Comparison of ENCODE assay signal across 24 cellular contexts in the genomic region with DNA sequence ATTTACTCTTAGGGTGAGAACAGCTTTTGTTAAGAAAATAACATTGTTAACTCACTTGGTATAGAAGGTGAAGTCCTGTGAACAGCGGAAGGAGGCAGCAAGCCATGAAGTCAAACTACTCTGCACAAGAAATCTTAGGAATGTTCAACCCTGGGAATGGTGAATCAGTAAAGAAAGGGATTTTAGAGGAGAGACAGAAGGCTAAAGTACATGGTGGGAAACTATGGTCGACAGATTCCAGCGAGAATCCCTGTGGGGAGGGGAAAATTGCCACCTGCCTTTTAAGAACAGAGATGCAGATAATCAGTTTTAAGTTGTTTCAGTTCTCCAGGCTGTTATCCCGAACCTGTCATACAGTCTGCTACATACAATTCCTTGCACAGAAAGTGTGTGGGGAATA.
A peak's percentile ranks its signal among the peaks of the same experiment; 100 is the strongest.
DNase-seq lines count a peak whose midpoint lies in the region; ATAC-seq and TF ChIP-seq lines count a peak whose summit lies in the region.
"Had no signal": no experiment of that assay in that cellular context is flagged by ENCODE, and none has a peak within 500 bp of the region (broad histone marks: within the 10 kb centered on the region; RNA-seq: fewer than 3 reads in every experiment).

No MANE protein-coding gene starts in this region.

- H3K27me3 ChIP-seq in GM23248 (replicated peaks; ENCODE audit: insufficient read depth) (no peaks in the 10 kb centered on the region), neural progenitor cell (no peaks in the 10 kb centered on the region)
- H3K27me3 ChIP-seq: dorsolateral prefrontal cortex, gastrocnemius medialis, uterus had no signal

- DNase-seq in GM23248: no peak
- peak; percentile 15 for DNase-seq in WTC11 (ENCODE audit: low spot score)
- DNase-seq in iPS DF 4.7 (ENCODE audit: extremely low read depth, low spot score): peak; percentile 25
- DNase-seq in neural progenitor cell (ENCODE audit: low spot score): peak; percentile 70
- no peak for DNase-seq in NCI-H226
- no peak for DNase-seq in nucleus accumbens (lab: John Stamatoyannopoulos, UW)
- DNase-seq: activated CD4-positive, CD25-positive, alpha-beta regulatory T cell treated with anti-CD3 and anti-CD28 coated beads, Interleukin-2, amount 50 U/mL, for 72 hours; activated CD8-positive, alpha-beta T cell treated with anti-CD3 and anti-CD28 coated beads, Interleukin-2, amount 10 ng/mL, durations not matched to agents 7 days and 5 days; activated naive CD4-positive, alpha-beta T cell; activated T-cell treated with anti-CD3 and anti-CD28 coated beads, Interleukin-2, amount 50 U/mL, for 24 hours; caudate nucleus; dorsolateral prefrontal cortex; gastrocnemius medialis; left ventricle myocardium inferior; mucosa of descending colon; NCI-H1930; NCI-H446 treated with DMSO at 0.1 percent for 48 hours; NK-92 treated with Interleukin-12 subunit alpha and Interleukin-12 subunit beta, amount 100 ng/mL, for 24 hours; right cardiac atrium; uterus had no signal

- no peaks in the 10 kb centered on the region for H3K9me2 ChIP-seq in GM23248 (ENCODE audit: insufficient read depth)

- H3K27ac ChIP-seq in GM23248: peak overlapping the region; percentile 32; the same call in 1 of the 2 replicates
- peak overlapping the region; percentile 94 for H3K27ac ChIP-seq in neural progenitor cell
- H3K27ac ChIP-seq: C4-2B, dorsolateral prefrontal cortex, gastrocnemius medialis, left ventricle myocardium inferior, uterus had no signal

- H3F3A ChIP-seq in GM23248 (ENCODE audit: insufficient read depth): peaks cover 20% of the 10 kb centered on the region
- peaks cover 12% of the 10 kb centered on the region for H3F3A ChIP-seq in neural progenitor cell (ENCODE audit: low read depth)

- POLR2A ChIA-PET in WTC11 (lab: Charles Lee): no interaction called here

- TF ChIP-seq CTCF in WTC11 (IDR thresholded peaks at IDR 0.05): no peak
- no peak for TF ChIP-seq CTCF in neural progenitor cell (IDR thresholded peaks at IDR 0.05)

- H3K4me3 Mint-ChIP-seq in WTC11 (no peak overlapping the region), neural progenitor cell (peak overlapping the region; percentile 44)
- H3K4me3 Mint-ChIP-seq: activated CD8-positive, alpha-beta T cell treated with anti-CD3 and anti-CD28 coated beads, Interleukin-2, amount 10 ng/mL, durations not matched to agents 7 days and 5 days; activated T-cell treated with anti-CD3 and anti-CD28 coated beads, Interleukin-2, amount 50 U/mL, for 24 hours had no signal

- H3K36me3 ChIP-seq in GM23248 (ENCODE audit: low read depth) (no peaks in the 10 kb centered on the region), neural progenitor cell (no peaks in the 10 kb centered on the region)
- H3K36me3 ChIP-seq: gastrocnemius medialis, left ventricle myocardium inferior, uterus had no signal

- H3K27ac Mint-ChIP-seq in WTC11 (peak overlapping the region; percentile 82; the same call in 1 of the 2 replicates), neural progenitor cell (peak overlapping the region; percentile 65)
- H3K27ac Mint-ChIP-seq: activated CD8-positive, alpha-beta T cell treated with anti-CD3 and anti-CD28 coated beads, Interleukin-2, amount 10 ng/mL, durations not matched to agents 7 days and 5 days; activated T-cell treated with anti-CD3 and anti-CD28 coated beads, Interleukin-2, amount 50 U/mL, for 24 hours had no signal

- ATAC-seq in WTC11 (peak; percentile 78), GM21723 (IDR thresholded peaks at IDR 0.05; ENCODE audit: unreplicated experiment) (no peak), HG03342 (IDR thresholded peaks at IDR 0.05; ENCODE audit: unreplicated experiment) (no peak)
- ATAC-seq: activated CD8-positive, alpha-beta T cell treated with anti-CD3 and anti-CD28 coated beads, Interleukin-2, amount 10 ng/mL, durations not matched to agents 7 days and 5 days; gastrocnemius medialis; K562; mucosa of descending colon; right cardiac atrium had no signal

- H3K4me1 Mint-ChIP-seq in WTC11 (peaks cover 26% of the 10 kb centered on the region), neural progenitor cell (peaks cover 31% of the 10 kb centered on the region)

- H3K4me3 ChIP-seq in GM23248: no peak overlapping the region
- no peak overlapping the region for H3K4me3 ChIP-seq in neural progenitor cell
- H3K4me3 ChIP-seq: dorsolateral prefrontal cortex, gastrocnemius medialis, K562, left ventricle myocardium inferior, mucosa of descending colon, uterus had no signal

- CTCF ChIA-PET in WTC11 (lab: Charles Lee): no interaction called here

- H3K9me3 Mint-ChIP-seq in WTC11 (no peaks in the 10 kb centered on the region), neural progenitor cell (peaks cover 2% of the 10 kb centered on the region)

- 83 to 91% methylated on average over 4 of the region's 4 CpGs for WGBS in GM23248 (ENCODE audit: low coverage in 1 of 2, low lambda C conversion rate in 2 of 2, missing lambda C conversion rate in 2 of 2), 2 experiments

- H3K4me2 ChIP-seq in GM23248 (ENCODE audit: unreplicated experiment) (peak overlapping the region; percentile 10), neural progenitor cell (peak overlapping the region; percentile 34)

- H3K9me3 ChIP-seq in GM23248 (ENCODE audit: low read depth) (no peaks in the 10 kb centered on the region), neural progenitor cell (ENCODE audit: low read depth) (no peaks in the 10 kb centered on the region)
- H3K9me3 ChIP-seq: gastrocnemius medialis, left ventricle myocardium inferior, mucosa of descending colon, uterus had no signal

- in situ Hi-C loops in GM23248 (cut with MboI): no loop called here

- H3K79me2 ChIP-seq in GM23248 (ENCODE audit: insufficient read depth): no peaks in the 10 kb centered on the region
- no peaks in the 10 kb centered on the region for H3K79me2 ChIP-seq in neural progenitor cell (ENCODE audit: low read depth)

- H3K4me1 ChIP-seq in GM23248 (ENCODE audit: insufficient read depth) (peaks cover 19% of the 10 kb centered on the region), neural progenitor cell (peaks cover 24% of the 10 kb centered on the region)
- H3K4me1 ChIP-seq: gastrocnemius medialis, left ventricle myocardium inferior, uterus had no signal

- no peaks in the 10 kb centered on the region for H3K36me3 Mint-ChIP-seq in WTC11
- H3K36me3 Mint-ChIP-seq in neural progenitor cell: no peaks in the 10 kb centered on the region

- H4K20me1 ChIP-seq in GM23248 (ENCODE audit: insufficient read depth): no peaks in the 10 kb centered on the region
- H4K20me1 ChIP-seq in neural progenitor cell (ENCODE audit: low read depth): no peaks in the 10 kb centered on the region

- no peaks in the 10 kb centered on the region for H3K27me3 Mint-ChIP-seq in WTC11 (ENCODE audit: low read depth)
- H3K27me3 Mint-ChIP-seq in neural progenitor cell (ENCODE audit: insufficient read depth, low read depth): peaks cover 4% of the 10 kb centered on the region
- H3K27me3 Mint-ChIP-seq: activated T-cell treated with anti-CD3 and anti-CD28 coated beads, Interleukin-2, amount 50 U/mL, for 24 hours had no signal

- H2AFZ ChIP-seq in GM23248 (no peak overlapping the region), neural progenitor cell (replicated peaks) (peak overlapping the region; percentile 20)

- H3K9ac ChIP-seq in GM23248: no peak overlapping the region
- H3K9ac ChIP-seq in neural progenitor cell: no peak overlapping the region

TF ChIP-seq in WTC11, 78 proteins besides CTCF, POLR2A, EP300 and RAD21 (continues in another document):
- TF ChIP-seq NR3C1 (CRISPR knock-in tag; conservative IDR thresholded peaks at IDR 0.05; ENCODE audit: low read depth): no peak
- no peak for TF ChIP-seq JAZF1 (CRISPR knock-in tag; IDR thresholded peaks at IDR 0.05)
- TF ChIP-seq, protein P1, sequence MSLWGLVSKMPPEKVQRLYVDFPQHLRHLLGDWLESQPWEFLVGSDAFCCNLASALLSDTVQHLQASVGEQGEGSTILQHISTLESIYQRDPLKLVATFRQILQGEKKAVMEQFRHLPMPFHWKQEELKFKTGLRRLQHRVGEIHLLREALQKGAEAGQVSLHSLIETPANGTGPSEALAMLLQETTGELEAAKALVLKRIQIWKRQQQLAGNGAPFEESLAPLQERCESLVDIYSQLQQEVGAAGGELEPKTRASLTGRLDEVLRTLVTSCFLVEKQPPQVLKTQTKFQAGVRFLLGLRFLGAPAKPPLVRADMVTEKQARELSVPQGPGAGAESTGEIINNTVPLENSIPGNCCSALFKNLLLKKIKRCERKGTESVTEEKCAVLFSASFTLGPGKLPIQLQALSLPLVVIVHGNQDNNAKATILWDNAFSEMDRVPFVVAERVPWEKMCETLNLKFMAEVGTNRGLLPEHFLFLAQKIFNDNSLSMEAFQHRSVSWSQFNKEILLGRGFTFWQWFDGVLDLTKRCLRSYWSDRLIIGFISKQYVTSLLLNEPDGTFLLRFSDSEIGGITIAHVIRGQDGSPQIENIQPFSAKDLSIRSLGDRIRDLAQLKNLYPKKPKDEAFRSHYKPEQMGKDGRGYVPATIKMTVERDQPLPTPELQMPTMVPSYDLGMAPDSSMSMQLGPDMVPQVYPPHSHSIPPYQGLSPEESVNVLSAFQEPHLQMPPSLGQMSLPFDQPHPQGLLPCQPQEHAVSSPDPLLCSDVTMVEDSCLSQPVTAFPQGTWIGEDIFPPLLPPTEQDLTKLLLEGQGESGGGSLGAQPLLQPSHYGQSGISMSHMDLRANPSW (CRISPR knock-in tag; conservative IDR thresholded peaks at IDR 0.05; ENCODE audit: low read depth): no peak
- TF ChIP-seq MYBL2 (CRISPR knock-in tag; IDR thresholded peaks at IDR 0.05): no peak
- no peak for TF ChIP-seq GRHL2 (CRISPR knock-in tag; IDR thresholded peaks at IDR 0.05; ENCODE audit: insufficient replicate concordance, severe bottlenecking)
- no peak for TF ChIP-seq MLX (CRISPR knock-in tag; IDR thresholded peaks at IDR 0.05)
- TF ChIP-seq, protein P2, sequence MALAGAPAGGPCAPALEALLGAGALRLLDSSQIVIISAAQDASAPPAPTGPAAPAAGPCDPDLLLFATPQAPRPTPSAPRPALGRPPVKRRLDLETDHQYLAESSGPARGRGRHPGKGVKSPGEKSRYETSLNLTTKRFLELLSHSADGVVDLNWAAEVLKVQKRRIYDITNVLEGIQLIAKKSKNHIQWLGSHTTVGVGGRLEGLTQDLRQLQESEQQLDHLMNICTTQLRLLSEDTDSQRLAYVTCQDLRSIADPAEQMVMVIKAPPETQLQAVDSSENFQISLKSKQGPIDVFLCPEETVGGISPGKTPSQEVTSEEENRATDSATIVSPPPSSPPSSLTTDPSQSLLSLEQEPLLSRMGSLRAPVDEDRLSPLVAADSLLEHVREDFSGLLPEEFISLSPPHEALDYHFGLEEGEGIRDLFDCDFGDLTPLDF (CRISPR knock-in tag; IDR thresholded peaks at IDR 0.05): no peak
- no peak for TF ChIP-seq KAT7 (CRISPR knock-in tag; IDR thresholded peaks at IDR 0.05; ENCODE audit: borderline replicate concordance)
- TF ChIP-seq MXD4 (CRISPR knock-in tag; IDR thresholded peaks at IDR 0.05; ENCODE audit: borderline replicate concordance): no peak

Comparison
In these comparisons a context has a peak if more than half of its experiments do, and no peak if none do; other contexts are left out.
1. DNase-seq: peak in WTC11 (single experiment), iPS DF 4.7 (single experiment) and neural progenitor cell (single experiment); none in GM23248 (single experiment), NCI-H226 (single experiment) and nucleus accumbens (0 of 56).